26 cellular contexts compared by ENCODE assay signal in the genomic region with DNA sequence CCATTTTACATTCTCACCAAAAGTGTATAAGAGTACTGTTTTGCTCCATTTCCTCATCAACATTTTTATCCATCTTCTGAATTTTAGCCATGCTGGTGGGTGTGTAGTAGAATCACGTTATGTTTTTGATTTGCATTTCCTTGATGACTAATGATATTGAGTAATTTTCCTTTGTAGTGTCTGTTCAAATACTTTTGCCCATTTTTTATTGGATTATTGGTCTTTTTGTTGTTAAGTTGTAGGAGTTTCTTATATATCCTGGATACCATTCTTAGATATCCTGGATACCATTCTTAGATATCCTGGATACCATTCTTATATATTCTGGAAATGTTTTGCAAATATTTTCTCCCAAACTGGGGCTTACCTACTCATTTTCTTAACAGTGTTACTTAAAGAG.
"Had no signal": no experiment of that assay in that cellular context is flagged by ENCODE, and none has a peak within 500 bp of the region (broad histone marks: within the 10 kb centered on the region; RNA-seq: fewer than 3 reads in every experiment).

No MANE protein-coding gene starts in this region.

- ATAC-seq: natural killer cell; psoas muscle; right cardiac atrium; right lobe of liver; stimulated activated effector memory CD8-positive, alpha-beta T cell treated with anti-CD3 and anti-CD28 coated beads, Interleukin-12 subunit alpha, Interleukin-12 subunit beta, amount 100 ng/mL, for 72 hours; stimulated activated naive B cell treated with anti-CD40 and anti-IgM and Interleukin-4, amounts not matched to agents 10 μg/mL and 1 μg/mL and 100 μg/mL, for 72 hours had no signal

- H3K36me3 ChIP-seq: neural progenitor cell, ovary, right lobe of liver, sigmoid colon, stomach, thoracic aorta, thyroid gland, tibial nerve, upper lobe of left lung, vagina had no signal

- H3K27me3 ChIP-seq: neural progenitor cell, ovary, right lobe of liver, sigmoid colon, stomach, thyroid gland, tibial nerve, upper lobe of left lung, vagina had no signal

- H3K4me3 ChIP-seq: neural progenitor cell, ovary, psoas muscle, right lobe of liver, sigmoid colon, smooth muscle cell, stomach, thoracic aorta, thyroid gland, tibial nerve, upper lobe of left lung, vagina had no signal

- H3K9ac ChIP-seq: neural progenitor cell, parathyroid adenoma had no signal

- DNase-seq: natural killer cell; occipital lobe; ovary; posterior cingulate gyrus; psoas muscle; right cardiac atrium; right lobe of liver; sigmoid colon; stimulated activated CD4-positive, alpha-beta T cell treated with anti-CD3 and anti-CD28 coated beads, Interleukin-15, amount 100 ng/mL, for 24 hours; stimulated activated CD4-positive, alpha-beta T cell treated with anti-CD3 and anti-CD28 coated beads, Interleukin-2, amount 100 ng/mL, for 24 hours; stimulated activated CD4-positive, alpha-beta T cell treated with anti-CD3 and anti-CD28 coated beads, Interleukin-2, amount 100 ng/mL, for 48 hours; stimulated activated CD4-positive, alpha-beta T cell treated with anti-CD3 and anti-CD28 coated beads, Interleukin-4, amount 100 ng/mL, for 24 hours; stimulated activated naive B cell treated with anti-CD40 and anti-IgM and Interleukin-4, amounts not matched to agents 10 μg/mL and 1 μg/mL and 100 μg/mL, for 72 hours; stimulated activated naive CD4-positive, alpha-beta T cell treated with Interleukin-2 at 50 U/mL for 16 hours; stomach; thyroid gland; trophoblast cell; upper lobe of left lung had no signal

- H3K9me3 ChIP-seq: ovary, psoas muscle, right lobe of liver, sigmoid colon, stomach, thoracic aorta, thyroid gland, vagina had no signal

- FAIRE-seq: urothelium cell line had no signal

- H3K27ac ChIP-seq: neural progenitor cell, ovary, parathyroid adenoma, psoas muscle, right lobe of liver, sigmoid colon, stomach, thoracic aorta, thyroid gland, tibial nerve, upper lobe of left lung, vagina had no signal

- H2AFZ ChIP-seq: neural progenitor cell, parathyroid adenoma had no signal

- H3K4me1 ChIP-seq: neural progenitor cell, parathyroid adenoma, psoas muscle, right lobe of liver, sigmoid colon, stomach, thyroid gland, tibial nerve, upper lobe of left lung, vagina had no signal

- H3K79me2 ChIP-seq: parathyroid adenoma had no signal

- H3K4me2 ChIP-seq: neural progenitor cell, smooth muscle cell had no signal
